In the genomic region with DNA sequence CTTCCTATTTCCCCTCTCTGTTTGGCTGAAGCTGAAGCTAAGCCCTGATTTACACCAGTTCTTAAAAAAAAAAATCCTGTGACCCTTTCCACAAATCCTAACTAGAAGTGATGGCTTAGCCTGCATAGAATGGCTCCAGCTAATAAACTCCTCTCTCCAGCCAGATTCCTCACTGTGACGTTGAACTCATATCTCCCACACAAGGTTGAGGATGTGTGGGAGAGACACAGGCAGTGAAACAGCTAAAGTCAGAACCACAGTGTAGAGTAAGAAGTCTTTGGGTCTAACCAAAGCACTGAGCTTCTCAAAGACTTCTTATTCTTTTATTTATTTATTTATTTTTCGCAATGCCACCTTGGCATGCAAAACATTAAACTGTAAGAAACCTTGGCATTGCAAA, we compare ENCODE assay signal across 27 cellular contexts.
"Had no signal": no experiment of that assay in that cellular context is flagged by ENCODE, and none has a peak within 500 bp of the region (broad histone marks: within the 10 kb centered on the region; RNA-seq: fewer than 3 reads in every experiment).

No MANE protein-coding gene starts in this region.

- ATAC-seq: foreskin keratinocyte; heart right ventricle; left colon; left ventricle myocardium superior; lower lobe of right lung; mucosa of descending colon; natural killer cell treated with Interleukin-12 subunit alpha and Interleukin-12 subunit beta and Interleukin-15 and Interleukin-18, amount 100 ng/mL, for 72 hours; right cardiac atrium had no signal

- H3K27me3 ChIP-seq: dorsolateral prefrontal cortex, foreskin keratinocyte, heart right ventricle, neural progenitor cell, sigmoid colon, spleen, stomach, tibial artery, upper lobe of left lung had no signal

- H3K4me3 ChIP-seq: dorsolateral prefrontal cortex, heart right ventricle, lower lobe of right lung, mucosa of descending colon, neural progenitor cell, prostate gland, sigmoid colon, spleen, stomach, tibial artery, upper lobe of left lung had no signal

- FAIRE-seq: islet of Langerhans, urothelium cell line had no signal

- H3K9me3 ChIP-seq: heart right ventricle, lower lobe of right lung, mucosa of descending colon, prostate gland, sigmoid colon, spleen, stomach, tibial artery, upper lobe of left lung had no signal

- DNase-seq: cerebellar nuclear complex; dorsolateral prefrontal cortex; effector CD4-positive, alpha-beta T cell; foreskin keratinocyte; glutamatergic neuron; heart right ventricle; hippocampal formation; kidney glomerular epithelial cell; left colon; left ventricle myocardium superior; lower lobe of right lung; mucosa of descending colon; naive B cell; right cardiac atrium; sigmoid colon; spleen; stimulated activated CD4-positive, alpha-beta T cell treated with anti-CD3 and anti-CD28 coated beads, Interleukin-2, amount 100 ng/mL, for 48 hours; stimulated activated CD8-positive, alpha-beta memory T cell treated with anti-CD3 and anti-CD28 coated beads, Interleukin-4, amount 100 ng/mL, for 48 hours; stimulated activated naive CD4-positive, alpha-beta T cell; stomach; tibial artery; upper lobe of left lung had no signal

- H3K27ac ChIP-seq: dorsolateral prefrontal cortex, heart right ventricle, lower lobe of right lung, neural progenitor cell, prostate gland, sigmoid colon, spleen, stomach, tibial artery, upper lobe of left lung had no signal

- H3K36me3 ChIP-seq: heart right ventricle, lower lobe of right lung, neural progenitor cell, prostate gland, sigmoid colon, spleen, stomach, tibial artery, upper lobe of left lung had no signal

- H3K4me1 ChIP-seq: heart right ventricle, lower lobe of right lung, neural progenitor cell, prostate gland, sigmoid colon, spleen, stomach, tibial artery, upper lobe of left lung had no signal
